ENCODE assay signal across 12 cellular contexts in genomic region chr18:46859855-46860254, GRCh38. TPM values are rescaled to one million over a fixed set of nuclear protein-coding genes. Genes with fewer than 3 reads are reported as not detected.
DNase-seq lines count a peak whose midpoint lies in the region; ATAC-seq, FAIRE-seq and TF ChIP-seq lines count a peak whose summit lies in the region.
"Had no signal": no experiment of that assay in that cellular context is flagged by ENCODE, and none has a peak within 500 bp of the region (broad histone marks: within the 10 kb centered on the region; RNA-seq: fewer than 3 reads in every experiment).

No MANE protein-coding gene starts in this region.

- peaks cover 29% of the 10 kb centered on the region for H3K4me1 Mint-ChIP-seq in astrocyte (ENCODE audit: low read depth, unreplicated experiment)
- peaks cover 12 to 15% (median 14%) of the 10 kb centered on the region in 3 donors for H3K4me1 Mint-ChIP-seq in CD8-positive, alpha-beta memory T cell

- FAIRE-seq in astrocyte (lab: Jason Lieb, UNC) (no peak), GM12892 (lab: Jason Lieb, UNC) (no peak)
- FAIRE-seq: islet of Langerhans had no signal

- H3K27me3 ChIP-seq in astrocyte (ENCODE audit: insufficient read depth, low read length), result no peaks in the 10 kb centered on the region
- no peaks in the 10 kb centered on the region for H3K27me3 ChIP-seq in CD8-positive, alpha-beta memory T cell (ENCODE audit: insufficient read depth, low read length, poor library complexity, severe bottlenecking)

- H3K9me3 ChIP-seq in astrocyte (ENCODE audit: insufficient read depth, low read depth, low read length), result no peaks in the 10 kb centered on the region
- H3K9me3 ChIP-seq in CD8-positive, alpha-beta memory T cell (ENCODE audit: low read length), result no peaks in the 10 kb centered on the region

- no peak overlapping the region for H3K4me3 ChIP-seq in astrocyte (ENCODE audit: insufficient read depth, low read depth, low read length)
- no peak overlapping the region for H3K4me3 ChIP-seq in CD8-positive, alpha-beta memory T cell (ENCODE audit: low read length)

- peak; percentile 64 for ATAC-seq in HG03103 (IDR thresholded peaks at IDR 0.05; ENCODE audit: low read depth, unreplicated experiment)
- ATAC-seq in GM19035 (IDR thresholded peaks at IDR 0.05; ENCODE audit: unreplicated experiment), result no peak

- H3K27ac ChIP-seq in astrocyte (ENCODE audit: low read depth, low read length), result no peak overlapping the region
- no peak overlapping the region for H3K27ac ChIP-seq in CD8-positive, alpha-beta memory T cell (ENCODE audit: low read depth, low read length)

- POLR2A ChIA-PET in CD8-positive, alpha-beta memory T cell (lab: Charles Lee), result no interaction called here

- H3K4me3 Mint-ChIP-seq in astrocyte (ENCODE audit: unreplicated experiment), result no peak overlapping the region
- no peak overlapping the region for H3K4me3 Mint-ChIP-seq in CD8-positive, alpha-beta memory T cell

- peak overlapping the region; percentile 12 for H3K27ac Mint-ChIP-seq in astrocyte (ENCODE audit: unreplicated experiment)
- no peak overlapping the region for H3K27ac Mint-ChIP-seq in CD8-positive, alpha-beta memory T cell

- H3K36me3 ChIP-seq in astrocyte (ENCODE audit: insufficient read depth, low read length), result peaks cover under 1% of the 10 kb centered on the region
- H3K36me3 ChIP-seq in CD8-positive, alpha-beta memory T cell (ENCODE audit: insufficient read depth, low read length), result no peaks in the 10 kb centered on the region

- TF ChIP-seq CTCF in astrocyte (IDR thresholded peaks at IDR 0.05; ENCODE audit: insufficient read depth, low read depth, low read length), result no peak

- DNase-seq in AG20443 (ENCODE audit: low spot score) (peak; percentile 9), GM19240 (ENCODE audit: insufficient read length, low spot score) (peak; percentile 2), astrocyte (ENCODE audit: low read depth) (peak; percentile 38), HUDEP-2 (lab: John Stamatoyannopoulos, UW; ENCODE audit: unreplicated experiment in 76 of 76) (no peak), GM12892 (ENCODE audit: insufficient read length) (no peak)
- DNase-seq in CD8-positive, alpha-beta memory T cell, result no peak
- DNase-seq: amniotic stem cell; NCI-H526; stimulated activated CD4-positive, alpha-beta T cell treated with anti-CD3 and anti-CD28 coated beads, Interleukin-4, amount 100 ng/mL, for 24 hours had no signal

- no peaks in the 10 kb centered on the region for H3K9me3 Mint-ChIP-seq in astrocyte (ENCODE audit: unreplicated experiment)
- no peaks in the 10 kb centered on the region for H3K9me3 Mint-ChIP-seq in CD8-positive, alpha-beta memory T cell

- H3K79me2 ChIP-seq in astrocyte (ENCODE audit: insufficient read depth, low read length), result peaks cover 6% of the 10 kb centered on the region

- no peak overlapping the region for H2AFZ ChIP-seq in astrocyte (ENCODE audit: low read depth, low read length)

- no peaks in the 10 kb centered on the region for H3K27me3 Mint-ChIP-seq in astrocyte (ENCODE audit: low read depth, unreplicated experiment)
- H3K27me3 Mint-ChIP-seq in CD8-positive, alpha-beta memory T cell, result no peaks in the 10 kb centered on the region

- H3K36me3 Mint-ChIP-seq in astrocyte (ENCODE audit: low read depth, unreplicated experiment), result no peaks in the 10 kb centered on the region
- H3K36me3 Mint-ChIP-seq in CD8-positive, alpha-beta memory T cell, result peaks cover 26 to 58% (median 34%) of the 10 kb centered on the region in 3 donors

- H4K20me1 ChIP-seq in astrocyte (ENCODE audit: insufficient read depth, low read length), result peaks cover 43% of the 10 kb centered on the region

- H3K4me2 ChIP-seq in astrocyte (ENCODE audit: low read length), result no peak overlapping the region

- no peak for TF ChIP-seq POLR2A in GM12892 (IDR thresholded peaks at IDR 0.05; ENCODE audit: low read depth, low read length)

- CTCF ChIA-PET in CD8-positive, alpha-beta memory T cell (lab: Charles Lee), result no interaction called here

- no peak overlapping the region for H3K9ac ChIP-seq in astrocyte (ENCODE audit: low read length)

- H3K4me1 ChIP-seq in astrocyte (ENCODE audit: insufficient read depth, low read length), result no peaks in the 10 kb centered on the region
- no peaks in the 10 kb centered on the region for H3K4me1 ChIP-seq in CD8-positive, alpha-beta memory T cell (ENCODE audit: insufficient read depth, low read length)

RNA-seq across cellular contexts. Expression of gene PIAS2, which starts 57.5 kb away (rescaled TPM):
- 28.4 and 29.3 TPM in 2 replicates for total RNA-seq in astrocyte
- total RNA-seq in CD8-positive, alpha-beta memory T cell, result 10 to 100 TPM; 25.1 to 25.8 TPM
- polyA plus RNA-seq in CD8-positive, alpha-beta memory T cell, result 18.6 TPM
- polyA plus RNA-seq in GM12892 (2012; ENCODE audit: missing spikeins), result 13.7 TPM

RNA-seq across cellular contexts. Expression of gene KATNAL2, which starts 57.5 kb away (rescaled TPM):
- 3.0 and 3.8 TPM in 2 replicates for total RNA-seq in astrocyte
- under 1 TPM; 0.82 to 0.98 TPM for total RNA-seq in CD8-positive, alpha-beta memory T cell
- polyA plus RNA-seq in CD8-positive, alpha-beta memory T cell, result 0.54 TPM
- 0.19 TPM for polyA plus RNA-seq in GM12892 (2012; ENCODE audit: missing spikeins)

Comparison
In these comparisons a context has a peak if more than half of its experiments do, and no peak if none do; other contexts are left out.
1. DNase-seq: peak in AG20443 (single experiment), GM19240 (single experiment) and astrocyte (single experiment); none in HUDEP-2 (0 of 76), CD8-positive, alpha-beta memory T cell (0 of 5) and GM12892 (single experiment).